Comparison of ENCODE assay signal across 1 cellular context in genomic region chr1:149979245-149979971, GRCh38.
TF ChIP-seq lines count a peak whose summit lies in the region.

No MANE protein-coding gene starts in this region.

TF ChIP-seq in GM23338, 12 proteins besides CTCF, POLR2A, EP300 and RAD21 (continued from another document):
- TF ChIP-seq, protein P1, sequence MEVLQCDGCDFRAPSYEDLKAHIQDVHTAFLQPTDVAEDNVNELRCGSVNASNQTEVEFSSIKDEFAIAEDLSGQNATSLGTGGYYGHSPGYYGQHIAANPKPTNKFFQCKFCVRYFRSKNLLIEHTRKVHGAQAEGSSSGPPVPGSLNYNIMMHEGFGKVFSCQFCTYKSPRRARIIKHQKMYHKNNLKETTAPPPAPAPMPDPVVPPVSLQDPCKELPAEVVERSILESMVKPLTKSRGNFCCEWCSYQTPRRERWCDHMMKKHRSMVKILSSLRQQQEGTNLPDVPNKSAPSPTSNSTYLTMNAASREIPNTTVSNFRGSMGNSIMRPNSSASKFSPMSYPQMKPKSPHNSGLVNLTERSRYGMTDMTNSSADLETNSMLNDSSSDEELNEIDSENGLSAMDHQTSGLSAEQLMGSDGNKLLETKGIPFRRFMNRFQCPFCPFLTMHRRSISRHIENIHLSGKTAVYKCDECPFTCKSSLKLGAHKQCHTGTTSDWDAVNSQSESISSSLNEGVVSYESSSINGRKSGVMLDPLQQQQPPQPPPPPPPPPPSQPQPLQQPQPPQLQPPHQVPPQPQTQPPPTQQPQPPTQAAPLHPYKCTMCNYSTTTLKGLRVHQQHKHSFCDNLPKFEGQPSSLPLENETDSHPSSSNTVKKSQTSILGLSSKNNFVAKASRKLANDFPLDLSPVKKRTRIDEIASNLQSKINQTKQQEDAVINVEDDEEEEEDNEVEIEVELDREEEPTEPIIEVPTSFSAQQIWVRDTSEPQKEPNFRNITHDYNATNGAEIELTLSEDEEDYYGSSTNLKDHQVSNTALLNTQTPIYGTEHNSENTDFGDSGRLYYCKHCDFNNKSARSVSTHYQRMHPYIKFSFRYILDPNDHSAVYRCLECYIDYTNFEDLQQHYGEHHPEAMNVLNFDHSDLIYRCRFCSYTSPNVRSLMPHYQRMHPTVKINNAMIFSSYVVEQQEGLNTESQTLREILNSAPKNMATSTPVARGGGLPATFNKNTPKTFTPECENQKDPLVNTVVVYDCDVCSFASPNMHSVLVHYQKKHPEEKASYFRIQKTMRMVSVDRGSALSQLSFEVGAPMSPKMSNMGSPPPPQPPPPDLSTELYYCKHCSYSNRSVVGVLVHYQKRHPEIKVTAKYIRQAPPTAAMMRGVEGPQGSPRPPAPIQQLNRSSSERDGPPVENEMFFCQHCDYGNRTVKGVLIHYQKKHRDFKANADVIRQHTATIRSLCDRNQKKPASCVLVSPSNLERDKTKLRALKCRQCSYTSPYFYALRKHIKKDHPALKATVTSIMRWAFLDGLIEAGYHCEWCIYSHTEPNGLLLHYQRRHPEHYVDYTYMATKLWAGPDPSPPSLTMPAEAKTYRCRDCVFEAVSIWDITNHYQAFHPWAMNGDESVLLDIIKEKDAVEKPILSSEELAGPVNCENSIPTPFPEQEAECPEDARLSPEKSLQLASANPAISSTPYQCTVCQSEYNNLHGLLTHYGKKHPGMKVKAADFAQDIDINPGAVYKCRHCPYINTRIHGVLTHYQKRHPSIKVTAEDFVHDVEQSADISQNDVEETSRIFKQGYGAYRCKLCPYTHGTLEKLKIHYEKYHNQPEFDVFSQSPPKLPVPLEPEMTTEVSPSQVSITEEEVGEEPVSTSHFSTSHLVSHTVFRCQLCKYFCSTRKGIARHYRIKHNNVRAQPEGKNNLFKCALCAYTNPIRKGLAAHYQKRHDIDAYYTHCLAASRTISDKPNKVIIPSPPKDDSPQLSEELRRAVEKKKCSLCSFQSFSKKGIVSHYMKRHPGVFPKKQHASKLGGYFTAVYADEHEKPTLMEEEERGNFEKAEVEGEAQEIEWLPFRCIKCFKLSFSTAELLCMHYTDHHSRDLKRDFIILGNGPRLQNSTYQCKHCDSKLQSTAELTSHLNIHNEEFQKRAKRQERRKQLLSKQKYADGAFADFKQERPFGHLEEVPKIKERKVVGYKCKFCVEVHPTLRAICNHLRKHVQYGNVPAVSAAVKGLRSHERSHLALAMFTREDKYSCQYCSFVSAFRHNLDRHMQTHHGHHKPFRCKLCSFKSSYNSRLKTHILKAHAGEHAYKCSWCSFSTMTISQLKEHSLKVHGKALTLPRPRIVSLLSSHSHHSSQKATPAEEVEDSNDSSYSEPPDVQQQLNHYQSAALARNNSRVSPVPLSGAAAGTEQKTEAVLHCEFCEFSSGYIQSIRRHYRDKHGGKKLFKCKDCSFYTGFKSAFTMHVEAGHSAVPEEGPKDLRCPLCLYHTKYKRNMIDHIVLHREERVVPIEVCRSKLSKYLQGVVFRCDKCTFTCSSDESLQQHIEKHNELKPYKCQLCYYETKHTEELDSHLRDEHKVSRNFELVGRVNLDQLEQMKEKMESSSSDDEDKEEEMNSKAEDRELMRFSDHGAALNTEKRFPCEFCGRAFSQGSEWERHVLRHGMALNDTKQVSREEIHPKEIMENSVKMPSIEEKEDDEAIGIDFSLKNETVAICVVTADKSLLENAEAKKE (CRISPR knock-in tag; IDR thresholded peaks at IDR 0.05) = no peak
- TF ChIP-seq STAT1 (IDR thresholded peaks at IDR 0.05; ENCODE audit: unreplicated experiment) = no peak
- TF ChIP-seq JUNB (IDR thresholded peaks at IDR 0.05; ENCODE audit: unreplicated experiment) = no peak
- TF ChIP-seq, protein P2, sequence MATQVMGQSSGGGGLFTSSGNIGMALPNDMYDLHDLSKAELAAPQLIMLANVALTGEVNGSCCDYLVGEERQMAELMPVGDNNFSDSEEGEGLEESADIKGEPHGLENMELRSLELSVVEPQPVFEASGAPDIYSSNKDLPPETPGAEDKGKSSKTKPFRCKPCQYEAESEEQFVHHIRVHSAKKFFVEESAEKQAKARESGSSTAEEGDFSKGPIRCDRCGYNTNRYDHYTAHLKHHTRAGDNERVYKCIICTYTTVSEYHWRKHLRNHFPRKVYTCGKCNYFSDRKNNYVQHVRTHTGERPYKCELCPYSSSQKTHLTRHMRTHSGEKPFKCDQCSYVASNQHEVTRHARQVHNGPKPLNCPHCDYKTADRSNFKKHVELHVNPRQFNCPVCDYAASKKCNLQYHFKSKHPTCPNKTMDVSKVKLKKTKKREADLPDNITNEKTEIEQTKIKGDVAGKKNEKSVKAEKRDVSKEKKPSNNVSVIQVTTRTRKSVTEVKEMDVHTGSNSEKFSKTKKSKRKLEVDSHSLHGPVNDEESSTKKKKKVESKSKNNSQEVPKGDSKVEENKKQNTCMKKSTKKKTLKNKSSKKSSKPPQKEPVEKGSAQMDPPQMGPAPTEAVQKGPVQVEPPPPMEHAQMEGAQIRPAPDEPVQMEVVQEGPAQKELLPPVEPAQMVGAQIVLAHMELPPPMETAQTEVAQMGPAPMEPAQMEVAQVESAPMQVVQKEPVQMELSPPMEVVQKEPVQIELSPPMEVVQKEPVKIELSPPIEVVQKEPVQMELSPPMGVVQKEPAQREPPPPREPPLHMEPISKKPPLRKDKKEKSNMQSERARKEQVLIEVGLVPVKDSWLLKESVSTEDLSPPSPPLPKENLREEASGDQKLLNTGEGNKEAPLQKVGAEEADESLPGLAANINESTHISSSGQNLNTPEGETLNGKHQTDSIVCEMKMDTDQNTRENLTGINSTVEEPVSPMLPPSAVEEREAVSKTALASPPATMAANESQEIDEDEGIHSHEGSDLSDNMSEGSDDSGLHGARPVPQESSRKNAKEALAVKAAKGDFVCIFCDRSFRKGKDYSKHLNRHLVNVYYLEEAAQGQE (IDR thresholded peaks at IDR 0.05; ENCODE audit: unreplicated experiment) = no peak
- TF ChIP-seq EZH2 (IDR thresholded peaks at IDR 0.05; ENCODE audit: low read depth, unreplicated experiment) = no peak
- TF ChIP-seq ZNF114 (CRISPR knock-in tag; IDR thresholded peaks at IDR 0.05) = no peak
- no peak for TF ChIP-seq POLR2AphosphoS5 (IDR thresholded peaks at IDR 0.05; ENCODE audit: low read depth)
- no peak for TF ChIP-seq NANOG (IDR thresholded peaks at IDR 0.05; ENCODE audit: borderline replicate concordance)
- TF ChIP-seq, protein P3, sequence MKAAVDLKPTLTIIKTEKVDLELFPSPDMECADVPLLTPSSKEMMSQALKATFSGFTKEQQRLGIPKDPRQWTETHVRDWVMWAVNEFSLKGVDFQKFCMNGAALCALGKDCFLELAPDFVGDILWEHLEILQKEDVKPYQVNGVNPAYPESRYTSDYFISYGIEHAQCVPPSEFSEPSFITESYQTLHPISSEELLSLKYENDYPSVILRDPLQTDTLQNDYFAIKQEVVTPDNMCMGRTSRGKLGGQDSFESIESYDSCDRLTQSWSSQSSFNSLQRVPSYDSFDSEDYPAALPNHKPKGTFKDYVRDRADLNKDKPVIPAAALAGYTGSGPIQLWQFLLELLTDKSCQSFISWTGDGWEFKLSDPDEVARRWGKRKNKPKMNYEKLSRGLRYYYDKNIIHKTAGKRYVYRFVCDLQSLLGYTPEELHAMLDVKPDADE (IDR thresholded peaks at IDR 0.05) = no peak
